ENCODE assay signal across 15 cellular contexts in genomic region chr3:16318216-16318615, GRCh38. TPM values are rescaled to one million over a fixed set of nuclear protein-coding genes. Genes with fewer than 3 reads are reported as not detected.
DNase-seq lines count a peak whose midpoint lies in the region; ATAC-seq and TF ChIP-seq lines count a peak whose summit lies in the region.
"Had no signal": no experiment of that assay in that cellular context is flagged by ENCODE, and none has a peak within 500 bp of the region (broad histone marks: within the 10 kb centered on the region; RNA-seq: fewer than 3 reads in every experiment).

No MANE protein-coding gene starts in this region.

- intact Hi-C loops in activated CD4-positive, alpha-beta memory T cell treated with anti-CD3 and anti-CD28 coated beads for 36 hours (cut with micrococcal nuclease), result loop anchor here (2.0 kb wide), 1 partner anchor 13 kb away; no protein-coding TSS in a partner anchor

- no peak overlapping the region for H3K4me3 Mint-ChIP-seq in activated naive CD4-positive, alpha-beta T cell treated with anti-CD3 and anti-CD28 coated beads, Interleukin-2, amount 10 ng/mL, durations not matched to agents 7 days and 5 days
- no peak overlapping the region for H3K4me3 Mint-ChIP-seq in activated CD4-positive, alpha-beta memory T cell treated with anti-CD3 and anti-CD28 coated beads for 36 hours

- peaks cover 80% of the 10 kb centered on the region for H3K4me1 Mint-ChIP-seq in activated naive CD4-positive, alpha-beta T cell treated with anti-CD3 and anti-CD28 coated beads, Interleukin-2, amount 10 ng/mL, durations not matched to agents 7 days and 5 days
- peaks cover 75% of the 10 kb centered on the region for H3K4me1 Mint-ChIP-seq in activated CD4-positive, alpha-beta memory T cell treated with anti-CD3 and anti-CD28 coated beads for 36 hours (ENCODE audit: low read depth)

- H3K36me3 ChIP-seq in subcutaneous abdominal adipose tissue (ENCODE audit: control insufficient read depth in 5 of 5, insufficient read depth in 5 of 5, low read length in 5 of 5), result peaks cover 5 to 80% (median 71%) of the 10 kb centered on the region in 5 donors

- H3K27me3 Mint-ChIP-seq in activated naive CD4-positive, alpha-beta T cell treated with anti-CD3 and anti-CD28 coated beads, Interleukin-2, amount 10 ng/mL, durations not matched to agents 7 days and 5 days, result no peaks in the 10 kb centered on the region
- no peaks in the 10 kb centered on the region for H3K27me3 Mint-ChIP-seq in activated CD4-positive, alpha-beta memory T cell treated with anti-CD3 and anti-CD28 coated beads for 36 hours

- peak overlapping the region; percentile 94 for H3K27ac Mint-ChIP-seq in activated naive CD4-positive, alpha-beta T cell treated with anti-CD3 and anti-CD28 coated beads, Interleukin-2, amount 10 ng/mL, durations not matched to agents 7 days and 5 days
- peak overlapping the region; percentile 72 for H3K27ac Mint-ChIP-seq in activated CD4-positive, alpha-beta memory T cell treated with anti-CD3 and anti-CD28 coated beads for 36 hours

- peaks cover 90% of the 10 kb centered on the region for H3K36me3 Mint-ChIP-seq in activated naive CD4-positive, alpha-beta T cell treated with anti-CD3 and anti-CD28 coated beads, Interleukin-2, amount 10 ng/mL, durations not matched to agents 7 days and 5 days
- peaks cover 64% of the 10 kb centered on the region for H3K36me3 Mint-ChIP-seq in activated CD4-positive, alpha-beta memory T cell treated with anti-CD3 and anti-CD28 coated beads for 36 hours

- DNase-seq in activated naive CD4-positive, alpha-beta T cell treated with anti-CD3 and anti-CD28 coated beads, Interleukin-2, amount 10 ng/mL, durations not matched to agents 7 days and 5 days, result no peak
- DNase-seq in activated naive CD4-positive, alpha-beta T cell treated with anti-CD3 and anti-CD28 coated beads, Interleukin-2, amount 50 U/mL, for 16 hours, result no peak
- no peak for DNase-seq in activated CD4-positive, alpha-beta memory T cell treated with anti-CD3 and anti-CD28 coated beads for 36 hours
- DNase-seq in foreskin fibroblast (peak; percentile 28 to 42), anterior cingulate cortex (lab: John Stamatoyannopoulos, UW) (no peak), retina (no peak)
- DNase-seq: activated CD4-positive, alpha-beta T cell treated with anti-CD3 and anti-CD28 coated beads for 48 hours; amygdala; esophagus squamous epithelium; stimulated activated CD4-positive, alpha-beta T cell treated with anti-CD3 and anti-CD28 coated beads, Interleukin-2, amount 100 ng/mL, for 48 hours; stimulated activated naive CD4-positive, alpha-beta T cell treated with Interleukin-2 at 50 U/mL for 16 hours; SW 1271 had no signal

- POLR2A ChIA-PET in activated CD4-positive, alpha-beta memory T cell treated with anti-CD3 and anti-CD28 coated beads for 36 hours (lab: Charles Lee), result interaction anchor here (1.6 to 3.3 kb wide), 4 partner anchors 10 to 30 kb away, joined by 4 to 13 read pairs (median 6); no protein-coding TSS in a partner anchor

- TF ChIP-seq CTCF in foreskin fibroblast (IDR thresholded peaks at IDR 0.05; ENCODE audit: low read depth, low read length), result no peak

- CTCF ChIA-PET in activated naive CD4-positive, alpha-beta T cell treated with anti-CD3 and anti-CD28 coated beads, Interleukin-2, amount 10 ng/mL, durations not matched to agents 7 days and 5 days (lab: Charles Lee), result interaction anchor here (0.6 to 13.5 kb wide), 11 partner anchors 12 to 233 kb away, joined by 3 to 246 read pairs (median 9); partner anchors contain the start of genes DPH3 and OXNAD1
- CTCF ChIA-PET in activated CD4-positive, alpha-beta memory T cell treated with anti-CD3 and anti-CD28 coated beads for 36 hours (lab: Charles Lee), result interaction anchor here (1.9 to 9.8 kb wide), 9 partner anchors 10 to 232 kb away, joined by 9 to 228 read pairs (median 23); partner anchors contain the start of genes DPH3 and OXNAD1

- H3K9ac ChIP-seq in subcutaneous abdominal adipose tissue (ENCODE audit: low read length in 5 of 5), result peak overlapping the region in 1 of 5 donors; percentile 42
- H3K9ac ChIP-seq: BLaER1 had no signal

- H3K4me1 ChIP-seq in subcutaneous abdominal adipose tissue (ENCODE audit: control insufficient read depth in 5 of 5, insufficient read depth in 5 of 5, low read length in 5 of 5), result peaks cover 6 to 42% (median 34%) of the 10 kb centered on the region in 5 donors
- H3K4me1 ChIP-seq: BLaER1 had no signal

- H3K4me3 ChIP-seq in foreskin fibroblast (ENCODE audit: low read depth in 1 of 2, low read length in 2 of 2) (no peak overlapping the region), subcutaneous abdominal adipose tissue (ENCODE audit: low read depth in 1 of 5, low read length in 5 of 5) (no peak overlapping the region)
- H3K4me3 ChIP-seq: BLaER1, esophagus squamous epithelium had no signal

- H3K27ac ChIP-seq in subcutaneous abdominal adipose tissue (ENCODE audit: low read depth, low read length), result peak overlapping the region; percentile 80
- H3K27ac ChIP-seq: BLaER1 had no signal

- H3K9me3 Mint-ChIP-seq in activated naive CD4-positive, alpha-beta T cell treated with anti-CD3 and anti-CD28 coated beads, Interleukin-2, amount 10 ng/mL, durations not matched to agents 7 days and 5 days, result no peaks in the 10 kb centered on the region
- no peaks in the 10 kb centered on the region for H3K9me3 Mint-ChIP-seq in activated CD4-positive, alpha-beta memory T cell treated with anti-CD3 and anti-CD28 coated beads for 36 hours

- ATAC-seq in GM19463 (IDR thresholded peaks at IDR 0.05; ENCODE audit: unreplicated experiment), result no peak

- H3K9me3 ChIP-seq in subcutaneous abdominal adipose tissue (ENCODE audit: control insufficient read depth in 5 of 5, low read length in 5 of 5), result no peaks in the 10 kb centered on the region
- H3K9me3 ChIP-seq: BLaER1, esophagus squamous epithelium had no signal

- H3K27me3 ChIP-seq in subcutaneous abdominal adipose tissue (ENCODE audit: control insufficient read depth in 5 of 5, insufficient read depth in 4 of 5, low read length in 5 of 5), result no peaks in the 10 kb centered on the region
- H3K27me3 ChIP-seq: BLaER1, esophagus squamous epithelium had no signal

RNA-seq across cellular contexts. Expression of gene OXNAD1, which starts 53.2 kb away (rescaled TPM):
- total RNA-seq in activated CD4-positive, alpha-beta memory T cell treated with anti-CD3 and anti-CD28 coated beads for 36 hours, result 10 to 100 TPM; 23.5 to 24.0 TPM

RNA-seq across cellular contexts. Expression of gene DPH3, which starts 53.5 kb away (rescaled TPM):
- 10 to 100 TPM; 23.4 TPM for total RNA-seq in activated CD4-positive, alpha-beta memory T cell treated with anti-CD3 and anti-CD28 coated beads for 36 hours

Comparison
In these comparisons a context has a peak if more than half of its experiments do, and no peak if none do; other contexts are left out.
1. DNase-seq: peak in foreskin fibroblast (2 of 2); none in activated naive CD4-positive, alpha-beta T cell treated with anti-CD3 and anti-CD28 coated beads, Interleukin-2, amount 10 ng/mL, durations not matched to agents 7 days and 5 days (single experiment), activated naive CD4-positive, alpha-beta T cell treated with anti-CD3 and anti-CD28 coated beads, Interleukin-2, amount 50 U/mL, for 16 hours (single experiment), activated CD4-positive, alpha-beta memory T cell treated with anti-CD3 and anti-CD28 coated beads for 36 hours (single experiment), anterior cingulate cortex (0 of 58) and retina (single experiment).